16 cellular contexts compared by ENCODE assay signal in the genomic region with DNA sequence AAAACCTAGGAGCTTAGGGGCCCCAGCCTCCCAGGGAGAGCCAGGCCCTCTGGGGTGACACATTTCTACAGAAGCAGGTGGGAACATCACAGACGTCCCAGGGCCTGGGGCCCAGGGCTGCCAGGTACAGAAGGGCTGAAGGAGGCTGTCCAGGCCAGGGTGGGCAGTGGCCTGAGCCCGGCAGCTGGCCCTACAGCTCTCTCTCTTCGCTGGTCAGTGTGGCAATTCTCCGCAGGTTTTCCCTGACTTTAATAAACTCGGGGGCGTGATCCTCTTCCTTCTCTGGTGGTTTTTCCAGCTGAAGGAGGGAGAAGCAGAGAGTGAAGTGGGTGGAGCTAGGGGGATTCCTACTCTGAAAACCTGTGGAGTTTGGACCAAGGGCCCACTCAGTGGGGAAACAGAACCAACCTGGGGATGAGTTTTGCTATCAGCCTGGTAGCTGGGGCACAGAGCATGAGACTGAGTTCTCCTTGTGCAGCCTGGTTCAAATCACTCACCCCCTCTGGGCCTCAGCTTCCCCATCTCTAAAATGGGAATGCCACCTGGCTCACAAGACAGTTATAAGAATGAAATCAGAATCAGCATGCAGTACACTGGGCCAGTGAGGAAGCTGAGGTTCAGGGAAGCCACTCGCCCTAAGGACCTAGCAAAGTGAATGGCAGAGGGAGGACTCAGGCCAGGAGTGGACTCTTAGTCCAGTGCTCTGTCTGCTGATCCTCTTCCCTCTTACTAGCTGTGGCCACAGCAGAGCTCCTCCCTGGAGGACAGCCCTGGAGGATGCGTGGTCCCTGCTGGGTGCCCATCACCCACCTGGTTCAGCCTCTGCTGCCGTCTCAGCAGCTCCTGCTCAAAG. TPM values are rescaled to one million over a fixed set of nuclear protein-coding genes. Genes with fewer than 3 reads are reported as not detected.
"Had no signal": no experiment of that assay in that cellular context is flagged by ENCODE, and none has a peak within 500 bp of the region (broad histone marks: within the 10 kb centered on the region; RNA-seq: fewer than 3 reads in every experiment).

No MANE protein-coding gene starts in this region.

- H3K27me3 ChIP-seq: gastrocnemius medialis had no signal

- H3K4me1 ChIP-seq: gastrocnemius medialis had no signal

- H3K27ac ChIP-seq: gastrocnemius medialis, left ventricle myocardium inferior, SK-N-MC, thoracic aorta had no signal

- H3K4me3 Mint-ChIP-seq: stimulated activated effector memory CD8-positive, alpha-beta T cell treated with anti-CD3 and anti-CD28 coated beads, Interleukin-12 subunit alpha, Interleukin-12 subunit beta, amount 100 ng/mL, for 72 hours; T-cell had no signal

- H3K9me3 ChIP-seq: gastrocnemius medialis, left ventricle myocardium inferior, thoracic aorta had no signal

- H3K9me3 Mint-ChIP-seq: stimulated activated effector memory CD8-positive, alpha-beta T cell treated with anti-CD3 and anti-CD28 coated beads, Interleukin-12 subunit alpha, Interleukin-12 subunit beta, amount 100 ng/mL, for 72 hours; T-cell had no signal

- H3K4me3 ChIP-seq: gastrocnemius medialis, left ventricle myocardium inferior, SK-N-MC, thoracic aorta had no signal

- H3K36me3 Mint-ChIP-seq: stimulated activated effector memory CD8-positive, alpha-beta T cell treated with anti-CD3 and anti-CD28 coated beads, Interleukin-12 subunit alpha, Interleukin-12 subunit beta, amount 100 ng/mL, for 72 hours; T-cell had no signal

- ATAC-seq: gastrocnemius medialis; stimulated activated effector memory CD8-positive, alpha-beta T cell treated with anti-CD3 and anti-CD28 coated beads, Interleukin-12 subunit alpha, Interleukin-12 subunit beta, amount 100 ng/mL, for 72 hours had no signal

- DNase-seq: activated CD4-positive, alpha-beta T cell treated with anti-CD3 and anti-CD28 coated beads, Interleukin-2, amount 50 U/mL, for 48 hours; activated CD4-positive, CD25-positive, alpha-beta regulatory T cell treated with anti-CD3 and anti-CD28 coated beads, Interleukin-2, amount 50 U/mL, for 72 hours; activated naive CD4-positive, alpha-beta T cell treated with Interleukin-2 at 50 U/mL for 16 hours; anterior cingulate cortex; erythroblast; gastrocnemius medialis; left ventricle myocardium inferior; stimulated activated CD4-positive, alpha-beta T cell treated with anti-CD3 and anti-CD28 coated beads, Interleukin-12 subunit alpha, Interleukin-12 subunit beta, amount 100 ng/mL, for 4 hours; T-cell; T1000 had no signal

- H3K36me3 ChIP-seq: gastrocnemius medialis, thoracic aorta had no signal

- H3K27ac Mint-ChIP-seq: stimulated activated effector memory CD8-positive, alpha-beta T cell treated with anti-CD3 and anti-CD28 coated beads, Interleukin-12 subunit alpha, Interleukin-12 subunit beta, amount 100 ng/mL, for 72 hours; T-cell had no signal

RNA-seq across cellular contexts. Expression of a gene that starts 10.6 kb away (rescaled TPM):
- total RNA-seq: myocyte, osteocyte had no signal

RNA-seq across cellular contexts. Expression of a gene that starts 29.6 kb away (rescaled TPM):
- polyA plus RNA-seq: neural cell had no signal
